In the genomic region with DNA sequence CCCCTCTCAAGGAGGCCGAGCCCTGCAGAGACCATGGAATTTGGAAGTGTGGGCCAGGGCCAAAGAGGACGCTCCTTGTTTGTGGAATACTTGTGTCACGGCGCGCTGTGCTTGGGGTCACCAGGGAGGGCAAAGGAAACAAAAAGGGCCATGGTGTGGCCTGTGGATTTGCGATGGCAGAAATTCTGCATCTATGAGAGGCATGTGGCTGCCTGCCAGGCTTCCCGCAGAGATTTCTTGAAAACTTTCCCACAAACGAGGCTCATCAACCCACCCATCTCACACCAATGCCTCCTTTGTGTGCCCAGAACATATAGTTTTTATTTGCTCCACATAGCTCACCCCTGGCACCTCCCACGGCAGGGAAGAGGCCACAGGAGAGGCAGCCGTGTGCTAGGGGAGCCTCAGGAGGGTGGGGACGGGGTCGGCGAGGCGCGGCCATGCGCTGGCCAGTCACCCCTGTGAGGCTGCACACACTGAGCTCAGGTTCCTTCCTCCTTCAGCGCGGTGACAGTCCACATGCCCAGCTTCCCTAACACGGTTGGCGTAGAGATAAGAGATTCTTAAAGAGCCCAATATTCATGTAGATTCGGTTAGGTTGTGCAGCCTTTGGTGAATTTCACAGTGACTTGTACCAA, we compare ENCODE assay signal across 13 cellular contexts.
DNase-seq lines count a peak whose midpoint lies in the region; ATAC-seq and TF ChIP-seq lines count a peak whose summit lies in the region.
"Had no signal": no experiment of that assay in that cellular context is flagged by ENCODE, and none has a peak within 500 bp of the region (broad histone marks: within the 10 kb centered on the region; RNA-seq: fewer than 3 reads in every experiment).

No MANE protein-coding gene starts in this region.

- H3K9me3 ChIP-seq in psoas muscle (no peaks in the 10 kb centered on the region), colonic mucosa (no peaks in the 10 kb centered on the region)

- no peaks in the 10 kb centered on the region for H3K27me3 ChIP-seq in psoas muscle (ENCODE audit: insufficient read depth in 3 of 3, low read length in 2 of 3)
- no peaks in the 10 kb centered on the region for H3K27me3 ChIP-seq in colonic mucosa

- H3K9ac ChIP-seq in colonic mucosa (ENCODE audit: low read depth in 2 of 2, low read length in 2 of 2), result no peak overlapping the region

- H3K4me3 ChIP-seq in psoas muscle, result no peak overlapping the region
- H3K4me3 ChIP-seq in colonic mucosa, result no peak overlapping the region

- WGBS in psoas muscle, 3 donors, result 65 to 77% (median 66%) methylated on average over 21 of the region's 21 CpGs

- TF ChIP-seq CTCF in psoas muscle (IDR thresholded peaks at IDR 0.05) (no peak), colonic mucosa (IDR thresholded peaks at IDR 0.05) (no peak)

- ATAC-seq in psoas muscle (peak in 3 of 4 donors; percentile 33 to 42 (median 39)), HG03354 (IDR thresholded peaks at IDR 0.05; ENCODE audit: poor library complexity, severe bottlenecking, unreplicated experiment) (no peak), HG03039 (IDR thresholded peaks at IDR 0.05; ENCODE audit: unreplicated experiment) (no peak)

- H3K4me1 ChIP-seq in psoas muscle (no peaks in the 10 kb centered on the region), colonic mucosa (no peaks in the 10 kb centered on the region)

- DNase-seq in COR-L47 (lab: John Stamatoyannopoulos, UW) (peak; percentile 31), RPMI7951 (ENCODE audit: low read depth) (peak; percentile 50), foreskin melanocyte (peak; percentile 86), psoas muscle (no peak), posterior vena cava (ENCODE audit: low spot score) (no peak), colonic mucosa (no peak)
- DNase-seq: effector CD4-positive, alpha-beta T cell; right cardiac atrium; stimulated activated CD4-positive, alpha-beta T cell treated with anti-CD3 and anti-CD28 coated beads, Interleukin-4, amount 100 ng/mL, for 24 hours; stimulated activated naive CD4-positive, alpha-beta T cell treated with Interleukin-2 at 50 U/mL for 16 hours had no signal

- intact Hi-C loops in psoas muscle (cut with DNase I) (no loop called here), posterior vena cava (cut with DNase I) (no loop called here), colonic mucosa (cut with DNase I) (no loop called here)

- no peaks in the 10 kb centered on the region for H3K36me3 ChIP-seq in psoas muscle (ENCODE audit: insufficient read depth in 1 of 2, low read depth in 1 of 2)
- no peaks in the 10 kb centered on the region for H3K36me3 ChIP-seq in colonic mucosa

- H3K27ac ChIP-seq in psoas muscle, result no peak overlapping the region
- no peak overlapping the region for H3K27ac ChIP-seq in colonic mucosa
- H3K27ac ChIP-seq: C4-2B had no signal

Comparison
In these comparisons a context has a peak if more than half of its experiments do, and no peak if none do; other contexts are left out.
1. DNase-seq: peak in COR-L47 (single experiment), RPMI7951 (single experiment) and foreskin melanocyte (single experiment); none in psoas muscle (0 of 2), posterior vena cava (single experiment) and colonic mucosa (single experiment).
2. ATAC-seq: peak in psoas muscle (3 of 4); none in HG03354 (single experiment) and HG03039 (single experiment).